ENCODE assay signal across 14 cellular contexts in the genomic region with DNA sequence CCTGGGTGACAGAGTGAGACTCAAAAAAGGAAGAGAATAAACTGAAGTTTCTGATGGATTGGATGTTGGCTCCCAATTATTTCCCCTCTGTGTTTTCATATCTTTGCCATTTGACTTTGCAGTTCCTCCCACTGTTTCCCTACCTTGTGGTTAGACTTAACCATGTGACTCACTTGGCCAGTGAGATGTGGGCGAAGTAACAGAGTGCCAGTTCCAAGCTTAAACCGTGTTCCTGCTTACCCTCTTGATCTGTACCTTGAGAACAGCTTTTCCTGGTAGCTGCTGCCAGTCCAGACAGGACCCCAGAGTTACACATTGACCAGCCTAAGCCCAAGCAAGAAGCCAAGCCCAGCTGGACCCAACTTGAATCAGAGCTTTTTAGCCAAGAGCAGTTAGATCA.
"Had no signal": no experiment of that assay in that cellular context is flagged by ENCODE, and none has a peak within 500 bp of the region (broad histone marks: within the 10 kb centered on the region; RNA-seq: fewer than 3 reads in every experiment).

No MANE protein-coding gene starts in this region.

- H3K27me3 ChIP-seq: thyroid gland had no signal

- ATAC-seq: activated naive CD4-positive, alpha-beta T cell treated with anti-CD3 and anti-CD28 coated beads, Interleukin-2, amount 50 U/mL, for 72 hours; activated T-cell treated with anti-CD3 and anti-CD28 coated beads, Interleukin-2, amount 50 U/mL, for 4 hours; effector memory CD8-positive, alpha-beta T cell had no signal

- H3K4me1 ChIP-seq: parathyroid adenoma, thyroid gland had no signal

- H3K36me3 ChIP-seq: thyroid gland had no signal

- H3K9ac ChIP-seq: parathyroid adenoma had no signal

- H3K4me3 ChIP-seq: lung, thyroid gland had no signal

- H3K9me3 ChIP-seq: thyroid gland had no signal

- DNase-seq: activated CD4-positive, alpha-beta T cell treated with anti-CD3 and anti-CD28 coated beads, Interleukin-2, amount 50 U/mL, for 48 hours; activated CD4-positive, CD25-positive, alpha-beta regulatory T cell treated with anti-CD3 and anti-CD28 coated beads, Interleukin-2, amount 50 U/mL, for 72 hours; activated effector memory CD4-positive, alpha-beta T cell treated with anti-CD3 and anti-CD28 coated beads, Interleukin-2, amount 50 U/mL, for 16 hours; activated T-cell treated with anti-CD3 and anti-CD28 coated beads, Interleukin-2, amount 50 U/mL, for 4 hours; cerebellar nuclear complex; effector memory CD8-positive, alpha-beta T cell; midbrain; naive B cell; stimulated activated CD4-positive, alpha-beta T cell treated with anti-CD3 and anti-CD28 coated beads, Interleukin-1b, Interleukin-23, amount 100 ng/mL, for 48 hours; SW 1271; thyroid gland had no signal

- H2AFZ ChIP-seq: parathyroid adenoma had no signal

- H3K27ac ChIP-seq: parathyroid adenoma, thyroid gland had no signal
